9 cellular contexts compared by ENCODE assay signal in genomic region chr6:30779850-30780641, GRCh38. TPM values are rescaled to one million over a fixed set of nuclear protein-coding genes. Genes with fewer than 3 reads are reported as not detected.
DNase-seq lines count a peak whose midpoint lies in the region; TF ChIP-seq lines count a peak whose summit lies in the region.
"Had no signal": no experiment of that assay in that cellular context is flagged by ENCODE, and none has a peak within 500 bp of the region (broad histone marks: within the 10 kb centered on the region; RNA-seq: fewer than 3 reads in every experiment).

No MANE protein-coding gene starts in this region.

- BruUV-seq in PC-9 (replicated peaks; lab: Mats Ljungman, UMichigan), result no TSS peak

- no peaks in the 10 kb centered on the region for H3K36me3 Mint-ChIP-seq in progenitor cell of endocrine pancreas (ENCODE audit: insufficient read depth)

- H3K4me2 ChIP-seq in PC-9 (peak overlapping the region; percentile 66; the same call in 1 of the 2 replicates), parathyroid adenoma (ENCODE audit: low read length) (no peak overlapping the region)

- peaks cover under 1% of the 10 kb centered on the region for H3K9me3 Mint-ChIP-seq in progenitor cell of endocrine pancreas (ENCODE audit: low read depth)

- H3K9ac ChIP-seq in parathyroid adenoma, result no peak overlapping the region

- no peak overlapping the region for H3K27ac Mint-ChIP-seq in progenitor cell of endocrine pancreas

- no peak overlapping the region for H3K4me3 ChIP-seq in PC-9
- no peak overlapping the region for H3K4me3 ChIP-seq in esophagus squamous epithelium
- H3K4me3 ChIP-seq in parathyroid adenoma (ENCODE audit: low read depth, low read length), result no peak overlapping the region

- TF ChIP-seq POLR2A in esophagus squamous epithelium (IDR thresholded peaks at IDR 0.05), result no peak

- no peaks in the 10 kb centered on the region for H3K9me3 ChIP-seq in PC-9 (ENCODE audit: insufficient read depth, low read depth)
- no peaks in the 10 kb centered on the region for H3K9me3 ChIP-seq in esophagus squamous epithelium
- no peaks in the 10 kb centered on the region for H3K9me3 ChIP-seq in parathyroid adenoma (ENCODE audit: control insufficient read depth, low read length)

- H3K36me3 ChIP-seq in PC-9 (ENCODE audit: low read depth), result no peaks in the 10 kb centered on the region
- no peaks in the 10 kb centered on the region for H3K36me3 ChIP-seq in esophagus squamous epithelium
- no peaks in the 10 kb centered on the region for H3K36me3 ChIP-seq in parathyroid adenoma (ENCODE audit: control insufficient read depth, insufficient read depth, low read length)

- H3K27me3 ChIP-seq in PC-9 (ENCODE audit: insufficient read depth, low read depth), result no peaks in the 10 kb centered on the region
- no peaks in the 10 kb centered on the region for H3K27me3 ChIP-seq in esophagus squamous epithelium
- no peaks in the 10 kb centered on the region for H3K27me3 ChIP-seq in parathyroid adenoma (ENCODE audit: control insufficient read depth, insufficient read depth, low read length)

- no peak for TF ChIP-seq CTCF in 22Rv1 (IDR thresholded peaks at IDR 0.05)
- no peak for TF ChIP-seq CTCF in PC-9 (conservative IDR thresholded peaks at IDR 0.05)
- TF ChIP-seq CTCF in esophagus squamous epithelium (IDR thresholded peaks at IDR 0.05), result no peak
- no peak for TF ChIP-seq CTCF in parathyroid adenoma (IDR thresholded peaks at IDR 0.05)
- TF ChIP-seq CTCF in progenitor cell of endocrine pancreas (IDR thresholded peaks at IDR 0.05; ENCODE audit: unreplicated experiment), result no peak

- no peaks in the 10 kb centered on the region for H3K9me2 ChIP-seq in PC-9 (ENCODE audit: insufficient read depth)

- H3F3A ChIP-seq in PC-9 (ENCODE audit: insufficient read depth, low read depth), result peaks cover 44% of the 10 kb centered on the region

- no peak overlapping the region for H2AFZ ChIP-seq in PC-9
- H2AFZ ChIP-seq in parathyroid adenoma, result peak overlapping the region; percentile 53

- H3K27ac ChIP-seq in 22Rv1, result peak overlapping the region; percentile 76
- peak overlapping the region; percentile 93 for H3K27ac ChIP-seq in PC-9
- H3K27ac ChIP-seq in esophagus squamous epithelium, result peak overlapping the region in 3 of 4 donors; percentile 35 to 62 (median 40)
- H3K27ac ChIP-seq in parathyroid adenoma, result peak overlapping the region; percentile 33

- H4K20me1 ChIP-seq in PC-9 (ENCODE audit: insufficient read depth), result no peaks in the 10 kb centered on the region

- no peak for DNase-seq in PC-9
- no peak for DNase-seq in esophagus squamous epithelium (lab: John Stamatoyannopoulos, UW)
- no peak for DNase-seq in progenitor cell of endocrine pancreas (ENCODE audit: low spot score, unreplicated experiment)
- no peak for DNase-seq in NCI-H82 (lab: John Stamatoyannopoulos, UW)
- no peak for DNase-seq in activated effector memory CD4-positive, alpha-beta T cell treated with anti-CD3 and anti-CD28 coated beads, Interleukin-2, amount 50 U/mL, for 16 hours
- DNase-seq in NCI-H774 (lab: John Stamatoyannopoulos, UW), result no peak
- DNase-seq: SW 1271 had no signal

- H3K4me3 Mint-ChIP-seq in progenitor cell of endocrine pancreas (ENCODE audit: low read depth), result no peak overlapping the region

- CTCF ChIA-PET in PC-9 (lab: Charles Lee), result no interaction called here

- no peaks in the 10 kb centered on the region for H3K79me2 ChIP-seq in PC-9 (ENCODE audit: low read depth)
- no peaks in the 10 kb centered on the region for H3K79me2 ChIP-seq in parathyroid adenoma

- H3K27me3 Mint-ChIP-seq in progenitor cell of endocrine pancreas, result no peaks in the 10 kb centered on the region

- POLR2A ChIA-PET in PC-9 (lab: Charles Lee; ENCODE audit: unreplicated experiment), result interaction anchor here (0.6 kb wide), 1 partner anchor 29 kb away, joined by 3 read pairs; no protein-coding TSS in a partner anchor

- peaks cover 29% of the 10 kb centered on the region for H3K4me1 Mint-ChIP-seq in progenitor cell of endocrine pancreas (ENCODE audit: low read depth)

- 73 to 93% methylated on average over 8 to 10 of the region's 10 CpGs for WGBS in esophagus squamous epithelium, 2 donors

- intact Hi-C loops in PC-9 (cut with micrococcal nuclease; ENCODE audit: unreplicated experiment), result loop anchor here (5.0 kb wide), 1 partner anchor 47 kb away; no protein-coding TSS in a partner anchor
- intact Hi-C loops in esophagus squamous epithelium (cut with DNase I), result no loop called here

- H3K4me1 ChIP-seq in PC-9 (replicated peaks; ENCODE audit: insufficient read depth) (peaks cover 61% of the 10 kb centered on the region), esophagus squamous epithelium (peaks cover 3 to 50% (median 34%) of the 10 kb centered on the region in 3 donors), parathyroid adenoma (peaks cover 29% of the 10 kb centered on the region)

RNA-seq across cellular contexts. Expression of gene IER3, which starts 35.7 kb away (rescaled TPM):
- total RNA-seq in PC-9 (2021), result 107 and 117 TPM in 2 replicates
- 10 to 100 TPM; 41.4 to 87.9 (median 66.0) TPM for total RNA-seq in esophagus squamous epithelium
- 22.1 and 23.2 TPM in 2 replicates for total RNA-seq in progenitor cell of endocrine pancreas

RNA-seq across cellular contexts. Expression of gene FLOT1, which starts 37.6 kb away (rescaled TPM):
- 225 and 234 TPM in 2 replicates for total RNA-seq in PC-9 (2021)
- total RNA-seq in esophagus squamous epithelium, result 10 to 100 TPM; 46.7 to 88.8 (median 64.4) TPM
- 111 and 115 TPM in 2 replicates for total RNA-seq in progenitor cell of endocrine pancreas

RNA-seq across cellular contexts. Expression of gene TUBB, which starts 59.9 kb away (rescaled TPM):
- total RNA-seq in PC-9 (2021) (697 and 901 TPM in 2 replicates), esophagus squamous epithelium (100 to 1,000 TPM; 151 to 351 (median 255) TPM), progenitor cell of endocrine pancreas (1,227 and 1,272 TPM in 2 replicates)

Comparison
In these comparisons a context has a peak if more than half of its experiments do, and no peak if none do; other contexts are left out.
1. H3K27ac ChIP-seq: peak in every context shown above with its lines; median percentile 93 in PC-9; 76 in 22Rv1; 40 in esophagus squamous epithelium; 33 in parathyroid adenoma.